In genomic region chr9:3751125-3751758, GRCh38 we compare ENCODE assay signal across 13 cellular contexts.
DNase-seq lines count a peak whose midpoint lies in the region; ATAC-seq, FAIRE-seq and TF ChIP-seq lines count a peak whose summit lies in the region.
"Had no signal": no experiment of that assay in that cellular context is flagged by ENCODE, and none has a peak within 500 bp of the region (broad histone marks: within the 10 kb centered on the region; RNA-seq: fewer than 3 reads in every experiment).

No MANE protein-coding gene starts in this region.

- H3K27ac ChIP-seq in A549: peak overlapping the region; percentile 55 to 86
- H3K27ac ChIP-seq: HL-60, lower lobe of right lung had no signal

- peaks cover 34% of the 10 kb centered on the region for H3K4me1 ChIP-seq in A549

- H3K4me2 ChIP-seq in A549: peak overlapping the region; percentile 59

- no peak for TF ChIP-seq CTCF in A549 (IDR thresholded peaks at IDR 0.05)
- TF ChIP-seq CTCF in astrocyte of the spinal cord (IDR thresholded peaks at IDR 0.05; ENCODE audit: low read depth, low read length): peak; percentile 36
- TF ChIP-seq CTCF in kidney epithelial cell (IDR thresholded peaks at IDR 0.05; ENCODE audit: insufficient read depth, low read length, poor library complexity, severe bottlenecking): peak; percentile 14

- peak; percentile 83 for FAIRE-seq in A549 (lab: Jason Lieb, UNC)

- no peaks in the 10 kb centered on the region for H3K36me3 ChIP-seq in kidney epithelial cell (ENCODE audit: control insufficient read depth, insufficient read depth, low read length)
- H3K36me3 ChIP-seq: lower lobe of right lung had no signal

- 0 out of 5 replicates have a peak, but pooled peaks of 1 of the 2 experiments have one; percentile 15 for TF ChIP-seq RAD21 in A549 (conservative IDR thresholded peaks at IDR 0.05 in 1 of 2, IDR thresholded peaks at IDR 0.05 in 1 of 2)

- H3K4me3 ChIP-seq in A549: no peak overlapping the region
- no peak overlapping the region for H3K4me3 ChIP-seq in astrocyte of the spinal cord (ENCODE audit: low read depth, low read length)
- no peak overlapping the region for H3K4me3 ChIP-seq in kidney epithelial cell (ENCODE audit: low read depth, low read length)
- H3K4me3 ChIP-seq: lower lobe of right lung, skin epidermis had no signal

- POLR2A ChIA-PET in A549 (lab: Yijun Ruan, JAX): no interaction called here

- TF ChIP-seq POLR2A in A549 (IDR thresholded peaks at IDR 0.05; ENCODE audit: low read length): no peak

- in situ Hi-C loops in astrocyte of the spinal cord (cut with HindIII; ENCODE audit: low sequenced_read_pairs): no loop called here

- peak in 1 of 2 experiments; percentile 37; a peak in 1 of 5 replicates for TF ChIP-seq EP300 in A549 (IDR thresholded peaks at IDR 0.05)

- ATAC-seq in A549: peak; percentile 53 to 77; a peak in 5 of 6 replicates
- ATAC-seq: lower lobe of right lung had no signal

- H3K9me3 ChIP-seq in A549: no peaks in the 10 kb centered on the region
- H3K9me3 ChIP-seq: lower lobe of right lung had no signal

- H3K27me3 ChIP-seq in kidney epithelial cell (ENCODE audit: control insufficient read depth, insufficient read depth, low read length): no peaks in the 10 kb centered on the region

- WGBS in A549 (ENCODE audit: missing lambda C conversion rate): 30% methylated on average over 2 of the region's 2 CpGs

- CTCF ChIA-PET in A549 (lab: Yijun Ruan, JAX): interaction anchor here (0.5 to 0.7 kb wide), 2 partner anchors 9 to 391 kb away, joined by 3 read pairs; no protein-coding TSS in a partner anchor

- DNase-seq in A549 (ENCODE audit: low read depth in 1 of 2, low spot score in 1 of 2) (peak; percentile 39 to 47), H4 (ENCODE audit: low spot score) (peak; percentile 38), astrocyte of the spinal cord (ENCODE audit: low read depth, low spot score) (peak; percentile 92), kidney epithelial cell (ENCODE audit: low read depth) (peak; percentile 58), NCI-H2081 (lab: John Stamatoyannopoulos, UW) (no peak), NCI-H2171 (lab: John Stamatoyannopoulos, UW) (no peak), NCI-H2107 treated with DMSO at 0.1 percent for 48 hours (lab: John Stamatoyannopoulos, UW; ENCODE audit: unreplicated experiment) (no peak), SKM-1 treated with dmso at 0.1 percent for 144 hours (lab: John Stamatoyannopoulos, UW; ENCODE audit: unreplicated experiment) (no peak)
- DNase-seq: activated T-cell treated with anti-CD3 and anti-CD28 coated beads, Interleukin-2, amount 50 U/mL, for 48 hours; lower lobe of right lung; NCI-H446 had no signal

TF ChIP-seq in A549, 52 proteins besides CTCF, POLR2A, EP300 and RAD21:
- TF ChIP-seq MAX (IDR thresholded peaks at IDR 0.05): 0 out of 2 replicates have a peak, but pooled peaks have one; percentile 19
- TF ChIP-seq ZC3H11A (IDR thresholded peaks at IDR 0.05): no peak
- TF ChIP-seq GATA3 (IDR thresholded peaks at IDR 0.05; ENCODE audit: borderline replicate concordance): peak; percentile 43; the same call in 1 of the 2 replicates

Comparison
In these comparisons a context has a peak if more than half of its experiments do, and no peak if none do; other contexts are left out.
1. DNase-seq: peak in A549 (2 of 2), H4 (single experiment), astrocyte of the spinal cord (single experiment) and kidney epithelial cell (single experiment); none in NCI-H2081 (0 of 2), NCI-H2171 (single experiment), NCI-H2107 treated with DMSO at 0.1 percent for 48 hours (single experiment) and SKM-1 treated with dmso at 0.1 percent for 144 hours (single experiment).